ENCODE assay signal across 9 cellular contexts in the genomic region with DNA sequence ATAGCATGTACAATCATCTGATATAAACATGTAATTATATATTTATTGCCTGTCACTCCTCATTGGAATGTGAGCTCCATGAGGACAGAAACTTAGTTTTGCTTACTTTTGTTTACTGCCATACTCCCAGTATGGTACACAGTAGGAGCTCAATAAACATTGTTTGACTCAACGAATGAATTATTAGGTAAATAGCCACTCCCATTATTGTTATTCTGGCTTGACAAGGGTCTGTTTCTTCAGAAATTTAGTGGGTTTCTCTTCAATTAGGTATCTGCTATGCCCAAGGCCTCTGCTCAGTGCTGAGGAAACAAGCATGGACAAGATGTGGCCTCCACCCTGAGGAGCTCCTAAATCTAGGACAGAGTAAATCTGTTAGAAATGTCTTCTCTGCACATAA. TPM values are rescaled to one million over a fixed set of nuclear protein-coding genes. Genes with fewer than 3 reads are reported as not detected.
DNase-seq lines count a peak whose midpoint lies in the region; ATAC-seq and TF ChIP-seq lines count a peak whose summit lies in the region.
"Had no signal": no experiment of that assay in that cellular context is flagged by ENCODE, and none has a peak within 500 bp of the region (broad histone marks: within the 10 kb centered on the region; RNA-seq: fewer than 3 reads in every experiment).

No MANE protein-coding gene starts in this region.

- no peak overlapping the region for H2AFZ ChIP-seq in OCI-LY7 (ENCODE audit: low read length)

- POLR2A ChIA-PET in CD8-positive, alpha-beta T cell (lab: Charles Lee), result interaction anchor here (1.1 to 1.2 kb wide), 2 partner anchors 31 to 54 kb away, joined by 4 read pairs; no protein-coding TSS in a partner anchor
- POLR2A ChIA-PET in OCI-LY7 (lab: Charles Lee), result interaction anchor here (0.6 to 3.0 kb wide), 6 partner anchors 14 to 55 kb away, joined by 3 to 22 read pairs (median 4); no protein-coding TSS in a partner anchor

- BruUV-seq in OCI-LY7 (replicated peaks; lab: Mats Ljungman, UMichigan), result no TSS peak

- peaks cover 59% of the 10 kb centered on the region for H3K36me3 Mint-ChIP-seq in CD8-positive, alpha-beta T cell

- peak overlapping the region; percentile 60 for H3K27ac Mint-ChIP-seq in CD8-positive, alpha-beta T cell

- H4K20me1 ChIP-seq in OCI-LY7 (ENCODE audit: insufficient read depth, low read length), result peaks cover 25% of the 10 kb centered on the region; the same call in 1 of the 2 replicates

- no peaks in the 10 kb centered on the region for H3K9me3 ChIP-seq in CD8-positive, alpha-beta T cell (ENCODE audit: low read length)
- H3K9me3 ChIP-seq in OCI-LY7 (ENCODE audit: low read length) (no peaks in the 10 kb centered on the region), duodenal mucosa (ENCODE audit: control insufficient read depth in 1 of 2, low read length in 2 of 2) (no peaks in the 10 kb centered on the region), prostate gland (no peaks in the 10 kb centered on the region)

- no peak overlapping the region for H3K27ac ChIP-seq in CD8-positive, alpha-beta T cell (ENCODE audit: low read depth, low read length)
- no peak overlapping the region for H3K27ac ChIP-seq in OCI-LY7 (ENCODE audit: low read depth, low read length, poor library complexity, severe bottlenecking)
- peak overlapping the region; percentile 3 for H3K27ac ChIP-seq in duodenal mucosa (ENCODE audit: low read depth, low read length)
- peak overlapping the region; percentile 96 to 100 for H3K27ac ChIP-seq in prostate gland

- peaks cover 8% of the 10 kb centered on the region for H3K36me3 ChIP-seq in CD8-positive, alpha-beta T cell (ENCODE audit: insufficient read depth, low read length)
- peaks cover 92% of the 10 kb centered on the region for H3K36me3 ChIP-seq in OCI-LY7 (ENCODE audit: insufficient read depth, low read length)
- H3K36me3 ChIP-seq in duodenal mucosa (ENCODE audit: control insufficient read depth in 1 of 2, insufficient read depth in 2 of 2, low read length in 2 of 2), result peaks cover 11 to 28% of the 10 kb centered on the region in 2 donors
- H3K36me3 ChIP-seq in prostate gland, result no peaks in the 10 kb centered on the region

- H3K9ac ChIP-seq in duodenal mucosa (ENCODE audit: low read depth in 1 of 2, low read length in 2 of 2), result no peak overlapping the region

- TF ChIP-seq POLR2A in prostate gland (IDR thresholded peaks at IDR 0.05), result no peak

- no peaks in the 10 kb centered on the region for H3K9me3 Mint-ChIP-seq in CD8-positive, alpha-beta T cell
- H3K9me3 Mint-ChIP-seq: WTC11 had no signal

- no peaks in the 10 kb centered on the region for H3K9me2 ChIP-seq in OCI-LY7 (ENCODE audit: insufficient read depth, low read length)

- no peak for DNase-seq in CD8-positive, alpha-beta T cell
- DNase-seq in OCI-LY7 (ENCODE audit: low spot score) (no peak), prostate gland (ENCODE audit: low spot score) (no peak), NOMO-1 treated with dmso at 0.1 percent for 144 hours (lab: John Stamatoyannopoulos, UW; ENCODE audit: unreplicated experiment) (no peak), AG20443 (ENCODE audit: low spot score) (no peak), NCI-H748 treated with DMSO at 0.1 percent for 48 hours (lab: John Stamatoyannopoulos, UW) (no peak), NCI-H187 treated with DMSO at 0.1 percent for 48 hours (lab: John Stamatoyannopoulos, UW) (no peak)

- H3K27me3 Mint-ChIP-seq in CD8-positive, alpha-beta T cell (ENCODE audit: low read depth), result no peaks in the 10 kb centered on the region

- 33% methylated on average over 1 of the region's 1 CpG for WGBS in prostate gland

- peaks cover 97% of the 10 kb centered on the region for H3K79me2 ChIP-seq in OCI-LY7 (ENCODE audit: insufficient read depth, low read depth, low read length)

- TF ChIP-seq CTCF in CD8-positive, alpha-beta T cell (IDR thresholded peaks at IDR 0.05), result no peak
- no peak for TF ChIP-seq CTCF in OCI-LY7 (conservative IDR thresholded peaks at IDR 0.05; ENCODE audit: low read length)
- no peak for TF ChIP-seq CTCF in prostate gland (IDR thresholded peaks at IDR 0.05)

- intact Hi-C loops in CD8-positive, alpha-beta T cell (cut with DNase I, micrococcal nuclease), result loop anchor here in 1 of 2 experiments (2.0 kb wide), 1 partner anchor 16 kb away; no protein-coding TSS in a partner anchor
- intact Hi-C loops in OCI-LY7 (cut with micrococcal nuclease; ENCODE audit: unreplicated experiment) (no loop called here), prostate gland (cut with DNase I) (no loop called here)

- ATAC-seq in CD8-positive, alpha-beta T cell, result no peak
- ATAC-seq: WTC11 had no signal

- no peak overlapping the region for H3K4me3 Mint-ChIP-seq in CD8-positive, alpha-beta T cell

- H3K4me1 ChIP-seq in CD8-positive, alpha-beta T cell (ENCODE audit: insufficient read depth, low read length), result peaks cover 62% of the 10 kb centered on the region
- H3K4me1 ChIP-seq in OCI-LY7 (ENCODE audit: insufficient read depth, low read length, poor library complexity, severe bottlenecking) (peaks cover 84% of the 10 kb centered on the region), duodenal mucosa (ENCODE audit: control insufficient read depth in 1 of 2, insufficient read depth in 2 of 2, low read length in 2 of 2) (peaks cover 78 to 79% of the 10 kb centered on the region in 2 donors), prostate gland (replicated peaks) (peaks cover 25% of the 10 kb centered on the region)

- peak overlapping the region; percentile 70 for H3K4me2 ChIP-seq in OCI-LY7 (ENCODE audit: low read length)

- H3K27me3 ChIP-seq in CD8-positive, alpha-beta T cell (ENCODE audit: insufficient read depth, low read length), result no peaks in the 10 kb centered on the region
- H3K27me3 ChIP-seq in duodenal mucosa (ENCODE audit: control insufficient read depth in 1 of 2, insufficient read depth in 2 of 2, low read length in 2 of 2) (no peaks in the 10 kb centered on the region), prostate gland (replicated peaks; ENCODE audit: insufficient read depth) (no peaks in the 10 kb centered on the region)

- H3K4me3 ChIP-seq in CD8-positive, alpha-beta T cell (ENCODE audit: low read depth, low read length), result no peak overlapping the region
- H3K4me3 ChIP-seq in OCI-LY7 (ENCODE audit: low read depth, low read length, poor library complexity, severe bottlenecking), result peak overlapping the region; percentile 95
- peak overlapping the region in 1 of 2 donors; percentile 52 for H3K4me3 ChIP-seq in duodenal mucosa (ENCODE audit: low read depth in 1 of 2, low read length in 2 of 2)
- no peak overlapping the region for H3K4me3 ChIP-seq in prostate gland

- CTCF ChIA-PET in CD8-positive, alpha-beta T cell (lab: Charles Lee), result interaction anchor here (1.1 to 2.5 kb wide), 5 partner anchors 7 to 104 kb away, joined by 3 to 14 read pairs (median 3); no protein-coding TSS in a partner anchor
- CTCF ChIA-PET in OCI-LY7 (lab: Charles Lee; ENCODE audit: unreplicated experiment), result interaction anchor here (1.2 kb wide), 1 partner anchor 54 kb away, joined by 4 read pairs; no protein-coding TSS in a partner anchor

- peaks cover 92% of the 10 kb centered on the region for H3K4me1 Mint-ChIP-seq in CD8-positive, alpha-beta T cell (ENCODE audit: low read depth)

RNA-seq across cellular contexts. Expression of gene BCL2L1, which starts 6.3 kb away (rescaled TPM):
- 1 to 10 TPM; 9.5 to 9.7 TPM for total RNA-seq in CD8-positive, alpha-beta T cell
- 83.2 and 88.8 TPM in 2 replicates for total RNA-seq in OCI-LY7 (2014; rRNA removed; shearing (Covaris generic))
- total RNA-seq in OCI-LY7 (2022) (64.2 and 71.5 TPM in 2 replicates), prostate gland (100 to 1,000 TPM; 127 to 155 TPM)

RNA-seq across cellular contexts. Expression of gene TPX2, which starts 22.7 kb away (rescaled TPM):
- total RNA-seq in CD8-positive, alpha-beta T cell, result under 1 TPM; 0.62 to 0.75 TPM
- 121 and 134 TPM in 2 replicates for total RNA-seq in OCI-LY7 (2014; rRNA removed; shearing (Covaris generic))
- 173 and 183 TPM in 2 replicates for total RNA-seq in OCI-LY7 (2022)
- 10 to 100 TPM in 1 of 2 donors, 1 to 10 TPM in 1; 1.4 to 23.2 TPM for total RNA-seq in prostate gland

Comparison
In these comparisons a context has a peak if more than half of its experiments do, and no peak if none do; other contexts are left out.
1. H3K27ac ChIP-seq: peak in duodenal mucosa (single experiment) and prostate gland (2 of 2); none in CD8-positive, alpha-beta T cell (single experiment) and OCI-LY7 (single experiment).
2. RNA of gene BCL2L1, which starts 6.3 kb away (total RNA-seq): 127 to 155 TPM in prostate gland and 64.2 to 88.8 TPM in OCI-LY7; 9.5 to 9.7 TPM in CD8-positive, alpha-beta T cell; every median in the first group is over 4 times any median in the second.
3. RNA of gene TPX2, which starts 22.7 kb away (total RNA-seq): 121 to 183 TPM in OCI-LY7; 1.4 to 23.2 TPM in prostate gland and 0.62 to 0.75 TPM in CD8-positive, alpha-beta T cell; every median in the first group is over 4 times any median in the second.